In the genomic region with DNA sequence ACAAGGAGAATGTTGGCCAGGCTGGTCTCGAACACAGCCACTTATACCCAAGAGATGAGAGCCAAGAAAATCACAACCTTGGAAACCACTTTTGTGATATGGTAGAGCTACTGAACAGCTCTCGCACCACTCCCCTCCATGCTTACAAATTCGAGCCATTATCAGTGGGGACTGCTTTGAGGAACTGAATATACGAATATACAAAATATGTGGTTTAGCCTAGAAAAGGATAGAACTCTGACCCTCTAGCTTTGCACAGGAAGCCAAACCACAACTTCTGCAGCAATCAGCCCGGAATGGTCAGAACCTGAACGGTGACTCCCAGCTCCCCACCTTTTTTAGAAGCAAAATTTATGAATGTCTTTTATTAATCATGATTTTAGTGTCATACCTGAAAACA, we compare ENCODE assay signal across 22 cellular contexts.
DNase-seq lines count a peak whose midpoint lies in the region; ATAC-seq and TF ChIP-seq lines count a peak whose summit lies in the region.
"Had no signal": no experiment of that assay in that cellular context is flagged by ENCODE, and none has a peak within 500 bp of the region (broad histone marks: within the 10 kb centered on the region; RNA-seq: fewer than 3 reads in every experiment).

No MANE protein-coding gene starts in this region.

- H3K4me3 ChIP-seq in GM12865 (ENCODE audit: low read depth, low read length), result no peak overlapping the region
- H3K4me3 ChIP-seq: A549, esophagus squamous epithelium, ovary, SJCRH30, uterus had no signal

- H3K9me3 Mint-ChIP-seq in activated T-cell treated with anti-CD3 and anti-CD28 coated beads, Interleukin-2, amount 50 U/mL, for 4 hours, result peaks cover 7% of the 10 kb centered on the region
- peaks cover 24% of the 10 kb centered on the region for H3K9me3 Mint-ChIP-seq in endothelial cell (ENCODE audit: unreplicated experiment)

- no peak overlapping the region for H3K4me3 Mint-ChIP-seq in activated T-cell treated with anti-CD3 and anti-CD28 coated beads, Interleukin-2, amount 50 U/mL, for 4 hours
- no peak overlapping the region for H3K4me3 Mint-ChIP-seq in endothelial cell (ENCODE audit: unreplicated experiment)
- H3K4me3 Mint-ChIP-seq: CD4-positive, CD25-positive, alpha-beta regulatory T cell; HFFc6 had no signal

- no peaks in the 10 kb centered on the region for H3K27me3 Mint-ChIP-seq in activated T-cell treated with anti-CD3 and anti-CD28 coated beads, Interleukin-2, amount 50 U/mL, for 4 hours (ENCODE audit: low read depth)
- no peaks in the 10 kb centered on the region for H3K27me3 Mint-ChIP-seq in endothelial cell (ENCODE audit: unreplicated experiment)

- intact Hi-C loops in Right ventricle myocardium inferior (cut with DNase I), result no loop called here

- H3K27ac Mint-ChIP-seq in endothelial cell (ENCODE audit: unreplicated experiment), result no peak overlapping the region
- H3K27ac Mint-ChIP-seq: CD4-positive, CD25-positive, alpha-beta regulatory T cell; HFFc6 had no signal

- ATAC-seq in GM21360 (IDR thresholded peaks at IDR 0.05; ENCODE audit: unreplicated experiment), result peak; percentile 72
- ATAC-seq in HG02852 (IDR thresholded peaks at IDR 0.05; ENCODE audit: unreplicated experiment), result peak; percentile 67
- ATAC-seq in HG03565 (IDR thresholded peaks at IDR 0.05; ENCODE audit: unreplicated experiment), result peak; percentile 79
- no peak for ATAC-seq in activated T-cell treated with anti-CD3 and anti-CD28 coated beads, Interleukin-2, amount 50 U/mL, for 4 hours
- no peak for ATAC-seq in Right ventricle myocardium inferior
- ATAC-seq: A549, left ventricle myocardium superior, sciatic nerve had no signal

- H3K4me1 Mint-ChIP-seq in activated T-cell treated with anti-CD3 and anti-CD28 coated beads, Interleukin-2, amount 50 U/mL, for 4 hours (ENCODE audit: low read depth), result no peaks in the 10 kb centered on the region
- H3K4me1 Mint-ChIP-seq in endothelial cell (ENCODE audit: unreplicated experiment), result no peaks in the 10 kb centered on the region
- H3K4me1 Mint-ChIP-seq: CD4-positive, CD25-positive, alpha-beta regulatory T cell had no signal

- no peaks in the 10 kb centered on the region for H3K36me3 Mint-ChIP-seq in activated T-cell treated with anti-CD3 and anti-CD28 coated beads, Interleukin-2, amount 50 U/mL, for 4 hours (ENCODE audit: insufficient read depth)
- no peaks in the 10 kb centered on the region for H3K36me3 Mint-ChIP-seq in endothelial cell (ENCODE audit: low read depth, unreplicated experiment)
- H3K36me3 Mint-ChIP-seq: CD4-positive, CD25-positive, alpha-beta regulatory T cell had no signal

- TF ChIP-seq CTCF in GM12865 (IDR thresholded peaks at IDR 0.05; ENCODE audit: insufficient read depth, low read depth, low read length, missing control alignments) (no peak), endothelial cell (IDR thresholded peaks at IDR 0.05; ENCODE audit: unreplicated experiment) (no peak)

- DNase-seq in GM12865 (ENCODE audit: low read depth), result peak; percentile 55
- no peak for DNase-seq in activated T-cell treated with anti-CD3 and anti-CD28 coated beads, Interleukin-2, amount 50 U/mL, for 4 hours
- DNase-seq in endothelial cell (ENCODE audit: low spot score), result no peak
- no peak for DNase-seq in Right ventricle myocardium inferior (ENCODE audit: missing footprints)
- no peak for DNase-seq in NCI-H1092 treated with DMSO at 0.1 percent for 48 hours (lab: John Stamatoyannopoulos, UW)
- DNase-seq: activated CD4-positive, CD25-positive, alpha-beta regulatory T cell; activated CD8-positive, alpha-beta memory T cell treated with anti-CD3 and anti-CD28 coated beads for 24 hours; CD4-positive, CD25-positive, alpha-beta regulatory T cell; esophagus squamous epithelium; HFFc6; left ventricle myocardium superior; NCI-H187; NCI-H510A treated with DMSO at 0.1 percent for 48 hours; ovary; SJCRH30; stimulated activated CD4-positive, alpha-beta T cell treated with anti-CD3 and anti-CD28 coated beads, Interleukin-1b, Interleukin-23, amount 100 ng/mL, for 48 hours; uterus had no signal

Comparison
In these comparisons a context has a peak if more than half of its experiments do, and no peak if none do; other contexts are left out.
1. ATAC-seq: peak in GM21360 (single experiment), HG02852 (single experiment) and HG03565 (single experiment); none in activated T-cell treated with anti-CD3 and anti-CD28 coated beads, Interleukin-2, amount 50 U/mL, for 4 hours (0 of 2) and Right ventricle myocardium inferior (single experiment).